Comparison of ENCODE assay signal across 12 cellular contexts in the genomic region with DNA sequence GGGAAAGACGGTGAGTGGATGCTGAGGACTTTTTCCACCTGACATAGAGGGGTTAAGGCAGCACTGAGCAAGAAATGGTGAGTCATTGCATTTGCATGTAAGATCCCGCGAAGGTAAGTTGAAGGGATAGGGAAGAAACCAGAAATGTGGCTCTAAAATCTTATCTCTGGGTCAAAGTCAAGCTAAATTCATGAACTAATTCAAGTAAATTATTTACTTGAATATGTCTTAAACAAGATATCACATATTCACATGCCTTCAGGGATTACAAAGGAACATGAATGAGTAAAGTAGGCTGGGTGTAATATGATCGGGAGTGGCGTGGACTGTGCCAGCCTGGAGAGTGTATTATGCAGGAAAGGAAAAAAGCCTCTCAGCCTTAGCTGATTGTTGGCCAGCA.
DNase-seq lines count a peak whose midpoint lies in the region; ATAC-seq, FAIRE-seq and TF ChIP-seq lines count a peak whose summit lies in the region.
"Had no signal": no experiment of that assay in that cellular context is flagged by ENCODE, and none has a peak within 500 bp of the region (broad histone marks: within the 10 kb centered on the region; RNA-seq: fewer than 3 reads in every experiment).

No MANE protein-coding gene starts in this region.

- ATAC-seq in A549, result peak; percentile 88 to 94
- ATAC-seq in HG02588 (IDR thresholded peaks at IDR 0.05; ENCODE audit: unreplicated experiment), result no peak

- no peak for TF ChIP-seq RAD21 in A549 (conservative IDR thresholded peaks at IDR 0.05 in 1 of 2, IDR thresholded peaks at IDR 0.05 in 1 of 2)

- H3K27me3 Mint-ChIP-seq in dendritic cell treated with granulocyte-macrophage colony-stimulating factor and Interleukin-4, amounts not matched to agents 40 ng/mL and 50 ng/mL, for 4 days, result no peaks in the 10 kb centered on the region
- no peaks in the 10 kb centered on the region for H3K27me3 Mint-ChIP-seq in mesothelial cell of epicardium (ENCODE audit: low read depth)

- H3K4me1 Mint-ChIP-seq in dendritic cell treated with granulocyte-macrophage colony-stimulating factor and Interleukin-4, amounts not matched to agents 40 ng/mL and 50 ng/mL, for 4 days (ENCODE audit: low read depth), result peaks cover 69% of the 10 kb centered on the region
- H3K4me1 Mint-ChIP-seq in mesothelial cell of epicardium, result peaks cover 52% of the 10 kb centered on the region

- H3K9me3 Mint-ChIP-seq in dendritic cell treated with granulocyte-macrophage colony-stimulating factor and Interleukin-4, amounts not matched to agents 40 ng/mL and 50 ng/mL, for 4 days, result no peaks in the 10 kb centered on the region
- no peaks in the 10 kb centered on the region for H3K9me3 Mint-ChIP-seq in mesothelial cell of epicardium

- H3K27ac Mint-ChIP-seq in dendritic cell treated with granulocyte-macrophage colony-stimulating factor and Interleukin-4, amounts not matched to agents 40 ng/mL and 50 ng/mL, for 4 days, result peak overlapping the region; percentile 86
- H3K27ac Mint-ChIP-seq in mesothelial cell of epicardium, result peak overlapping the region; percentile 83

- TF ChIP-seq EP300 in A549 (IDR thresholded peaks at IDR 0.05), result no peak

- peaks cover 25% of the 10 kb centered on the region for H3K4me1 ChIP-seq in A549

- no peak overlapping the region for H3K4me3 Mint-ChIP-seq in dendritic cell treated with granulocyte-macrophage colony-stimulating factor and Interleukin-4, amounts not matched to agents 40 ng/mL and 50 ng/mL, for 4 days
- no peak overlapping the region for H3K4me3 Mint-ChIP-seq in mesothelial cell of epicardium

- 6% methylated on average over 5 of the region's 5 CpGs for WGBS in A549 (ENCODE audit: missing lambda C conversion rate)

- H3K36me3 Mint-ChIP-seq in dendritic cell treated with granulocyte-macrophage colony-stimulating factor and Interleukin-4, amounts not matched to agents 40 ng/mL and 50 ng/mL, for 4 days (ENCODE audit: low read depth), result peaks cover 50% of the 10 kb centered on the region
- no peaks in the 10 kb centered on the region for H3K36me3 Mint-ChIP-seq in mesothelial cell of epicardium

- peak overlapping the region; percentile 58 to 69 for H3K27ac ChIP-seq in A549

- peak overlapping the region; percentile 66 for H3K4me2 ChIP-seq in A549

- no peak overlapping the region for H3K4me3 ChIP-seq in A549

- no peaks in the 10 kb centered on the region for H3K9me3 ChIP-seq in A549

- intact Hi-C loops in dendritic cell treated with granulocyte-macrophage colony-stimulating factor and Interleukin-4, amounts not matched to agents 40 ng/mL and 50 ng/mL, for 4 days (cut with micrococcal nuclease), result loop anchor here (10.0 kb wide), 1 partner anchor 63 kb away; no protein-coding TSS in a partner anchor

- DNase-seq in A549 (ENCODE audit: low read depth in 1 of 2, low spot score in 1 of 2), result peak; percentile 41 to 67
- peak; percentile 37 for DNase-seq in M059J (ENCODE audit: low read depth)
- no peak for DNase-seq in mesothelial cell of epicardium (ENCODE audit: low spot score in 2 of 2, unreplicated experiment in 2 of 2)
- DNase-seq in activated CD4-positive, alpha-beta T cell treated with anti-CD3 and anti-CD28 coated beads, Interleukin-2, amount 50 U/mL, for 1 hour, result no peak
- no peak for DNase-seq in OCI-M2 (lab: John Stamatoyannopoulos, UW; ENCODE audit: unreplicated experiment)
- no peak for DNase-seq in HuH-7 (ENCODE audit: low spot score)
- DNase-seq: activated T-cell treated with anti-CD3 and anti-CD28 coated beads, Interleukin-2, amount 50 U/mL, for 48 hours; head of caudate nucleus; mesenchymal stem cell; NCI-H1105 treated with DMSO at 0.1 percent for 48 hours had no signal

- TF ChIP-seq CTCF in A549 (IDR thresholded peaks at IDR 0.05) (no peak), mesothelial cell of epicardium (IDR thresholded peaks at IDR 0.05; ENCODE audit: unreplicated experiment) (no peak)

- POLR2A ChIA-PET in A549 (lab: Yijun Ruan, JAX), result no interaction called here

- no peak for FAIRE-seq in A549 (lab: Jason Lieb, UNC)

- no peak for TF ChIP-seq POLR2A in A549 (IDR thresholded peaks at IDR 0.05; ENCODE audit: low read length)

- CTCF ChIA-PET in A549 (lab: Yijun Ruan, JAX), result interaction anchor here (1.2 to 2.4 kb wide), 3 partner anchors 9 to 158 kb away, joined by 3 to 12 read pairs (median 3); partner anchors contain the start of gene MOB3B

TF ChIP-seq in A549, 52 proteins besides CTCF, POLR2A, EP300 and RAD21:
- TF ChIP-seq FOSB (CRISPR knock-in tag; IDR thresholded peaks at IDR 0.05) (no peak), FOSL2 (IDR thresholded peaks at IDR 0.05) (0 out of 2 replicates have a peak, but pooled peaks have one; percentile 39), FOSL2 (CRISPR knock-in tag; IDR thresholded peaks at IDR 0.05) (peak; percentile 69), JUNB (IDR thresholded peaks at IDR 0.05) (0 out of 2 replicates have a peak, but pooled peaks have one; percentile 33), MAFK (IDR thresholded peaks at IDR 0.05; ENCODE audit: partially characterized antibody) (peak; percentile 9)

Comparison
In these comparisons a context has a peak if more than half of its experiments do, and no peak if none do; other contexts are left out.
1. DNase-seq: peak in A549 (2 of 2) and M059J (single experiment); none in mesothelial cell of epicardium (0 of 2), activated CD4-positive, alpha-beta T cell treated with anti-CD3 and anti-CD28 coated beads, Interleukin-2, amount 50 U/mL, for 1 hour (single experiment), OCI-M2 (single experiment) and HuH-7 (single experiment).